In the genomic region with DNA sequence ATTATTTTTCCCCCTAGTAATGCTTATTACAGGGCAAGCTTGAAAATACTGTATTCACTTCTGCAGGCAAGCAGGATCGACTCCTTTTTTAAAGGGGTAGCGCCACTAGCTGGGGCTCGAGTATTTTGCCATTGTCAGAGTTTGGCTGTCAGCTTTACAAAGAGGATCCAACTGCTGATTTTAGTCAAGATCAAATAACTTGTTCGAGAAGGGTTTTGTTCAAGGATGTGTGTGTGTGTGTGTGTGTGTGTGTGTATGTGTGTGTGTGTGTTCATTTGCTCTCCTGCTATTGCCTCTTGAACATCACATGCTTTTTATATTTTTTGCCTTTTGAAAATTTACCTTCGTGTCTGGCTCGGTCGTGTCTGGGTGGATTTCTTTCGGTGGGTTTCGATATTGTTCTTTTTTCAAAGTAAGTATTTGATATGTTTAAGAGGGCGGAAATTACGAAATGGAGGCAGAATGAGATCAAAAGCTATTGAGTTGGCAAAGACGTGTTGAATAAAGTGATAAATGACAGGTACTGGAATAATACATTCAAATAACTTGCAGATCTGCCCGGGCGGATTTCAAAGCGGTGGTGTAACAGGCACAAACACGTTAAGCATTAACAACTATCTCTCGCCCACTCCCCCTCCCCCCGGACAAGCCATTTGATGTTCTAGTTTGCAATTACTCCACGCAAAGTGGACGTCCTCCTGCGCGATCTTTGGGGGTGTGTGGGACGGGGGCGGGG, we compare ENCODE assay signal across 8 cellular contexts. TPM values are rescaled to one million over a fixed set of nuclear protein-coding genes. Genes with fewer than 3 reads are reported as not detected.
DNase-seq lines count a peak whose midpoint lies in the region; ATAC-seq and TF ChIP-seq lines count a peak whose summit lies in the region.

No MANE protein-coding gene starts in this region.

- peak overlapping the region; percentile 84 to 99 (median 95) for H3K27ac Mint-ChIP-seq in CD4-positive, alpha-beta memory T cell
- H3K27ac Mint-ChIP-seq in activated CD4-positive, alpha-beta memory T cell treated with anti-CD3 and anti-CD28 coated beads for 36 hours: peak overlapping the region; percentile 95

- no peaks in the 10 kb centered on the region for H3K27me3 ChIP-seq in CD4-positive, alpha-beta memory T cell (ENCODE audit: insufficient read depth, low read length)
- H3K27me3 ChIP-seq in ectodermal cell (ENCODE audit: control insufficient read depth, insufficient read depth, low read length, poor library complexity, severe bottlenecking) (peaks cover 45% of the 10 kb centered on the region), lower lobe of right lung (ENCODE audit: low read depth) (no peaks in the 10 kb centered on the region)

- no peaks in the 10 kb centered on the region for H3K9me3 ChIP-seq in CD4-positive, alpha-beta memory T cell (ENCODE audit: control insufficient read depth in 1 of 2, low read length in 2 of 2)
- H3K9me3 ChIP-seq in ectodermal cell (ENCODE audit: control insufficient read depth, low read length): no peaks in the 10 kb centered on the region
- H3K9me3 ChIP-seq in lower lobe of right lung: no peaks in the 10 kb centered on the region

- ATAC-seq in GM21786 (IDR thresholded peaks at IDR 0.05; ENCODE audit: unreplicated experiment) (peak; percentile 3), lower lobe of right lung (peak; percentile 29 to 42), GM19452 (IDR thresholded peaks at IDR 0.05; ENCODE audit: unreplicated experiment) (no peak)

- intact Hi-C loops in CD4-positive, alpha-beta memory T cell (cut with micrococcal nuclease): loop anchor here (1.0 to 5.0 kb wide), 9 partner anchors 34 to 1230 kb away; a partner anchor contains a TSS
- intact Hi-C loops in activated CD4-positive, alpha-beta memory T cell treated with anti-CD3 and anti-CD28 coated beads for 36 hours (cut with micrococcal nuclease): loop anchor here (1.0 to 10.0 kb wide), 10 partner anchors 41 to 1998 kb away; a partner anchor contains a TSS
- intact Hi-C loops in lower lobe of right lung (cut with DNase I): loop anchor here (10.0 kb wide), 1 partner anchor 342 kb away; no protein-coding TSS in a partner anchor

- H3K27ac ChIP-seq in CD4-positive, alpha-beta memory T cell (ENCODE audit: low read depth, low read length): peak overlapping the region; percentile 80
- H3K27ac ChIP-seq in ectodermal cell (ENCODE audit: insufficient read depth, low read depth, low read length, poor library complexity, severe bottlenecking) (peak overlapping the region; percentile 31), lower lobe of right lung (peak overlapping the region; percentile 96)

- no peak for TF ChIP-seq CTCF in lower lobe of right lung (IDR thresholded peaks at IDR 0.05)

- WGBS in ectodermal cell, 2 experiments: 1% methylated on average over 23 to 24 of the region's 24 CpGs

- POLR2A ChIA-PET in CD4-positive, alpha-beta memory T cell (lab: Charles Lee; ENCODE audit: partially characterized antibody): interaction anchor here (0.6 to 8.4 kb wide), 50 partner anchors 12 to 1193 kb away, joined by 3 to 251 read pairs (median 5); a partner anchor contains a TSS
- POLR2A ChIA-PET in activated CD4-positive, alpha-beta memory T cell treated with anti-CD3 and anti-CD28 coated beads for 36 hours (lab: Charles Lee): interaction anchor here (0.7 to 6.5 kb wide), 16 partner anchors 20 to 341 kb away, joined by 3 to 268 read pairs (median 8); no protein-coding TSS in a partner anchor

- CTCF ChIA-PET in CD4-positive, alpha-beta memory T cell (lab: Charles Lee; ENCODE audit: partially characterized antibody): interaction anchor here (0.7 to 12.7 kb wide), 25 partner anchors 9 to 346 kb away, joined by 3 to 228 read pairs (median 6); no protein-coding TSS in a partner anchor
- CTCF ChIA-PET in activated CD4-positive, alpha-beta memory T cell treated with anti-CD3 and anti-CD28 coated beads for 36 hours (lab: Charles Lee): interaction anchor here (0.5 to 3.6 kb wide), 23 partner anchors 21 to 513 kb away, joined by 3 to 22 read pairs (median 5); no protein-coding TSS in a partner anchor

- H3K9me3 Mint-ChIP-seq in CD4-positive, alpha-beta memory T cell: peaks cover 0 to 5% (median 0%) of the 10 kb centered on the region in 8 donors
- no peaks in the 10 kb centered on the region for H3K9me3 Mint-ChIP-seq in activated CD4-positive, alpha-beta memory T cell treated with anti-CD3 and anti-CD28 coated beads for 36 hours

- no peaks in the 10 kb centered on the region for H3K27me3 Mint-ChIP-seq in CD4-positive, alpha-beta memory T cell
- no peaks in the 10 kb centered on the region for H3K27me3 Mint-ChIP-seq in activated CD4-positive, alpha-beta memory T cell treated with anti-CD3 and anti-CD28 coated beads for 36 hours

- H3K4me1 Mint-ChIP-seq in CD4-positive, alpha-beta memory T cell: peaks cover 31 to 67% (median 44%) of the 10 kb centered on the region in 4 donors
- H3K4me1 Mint-ChIP-seq in activated CD4-positive, alpha-beta memory T cell treated with anti-CD3 and anti-CD28 coated beads for 36 hours (ENCODE audit: low read depth): peaks cover 47% of the 10 kb centered on the region

- peak; percentile 79 to 89 (median 83) for DNase-seq in CD4-positive, alpha-beta memory T cell
- peak; percentile 22 for DNase-seq in NCI-H2196 (lab: John Stamatoyannopoulos, UW; ENCODE audit: unreplicated experiment)
- peak; percentile 70 for DNase-seq in activated CD4-positive, alpha-beta memory T cell treated with anti-CD3 and anti-CD28 coated beads for 36 hours
- peak; percentile 47 for DNase-seq in lower lobe of right lung
- DNase-seq in stimulated activated CD8-positive, alpha-beta memory T cell treated with anti-CD3 and anti-CD28 coated beads, Interleukin-12 subunit alpha, Interleukin-12 subunit beta, amount 100 ng/mL, for 1 hour (ENCODE audit: low read depth): peak; percentile 51

- H3K36me3 ChIP-seq in CD4-positive, alpha-beta memory T cell (ENCODE audit: insufficient read depth, low read length): no peaks in the 10 kb centered on the region
- H3K36me3 ChIP-seq in ectodermal cell (ENCODE audit: control insufficient read depth, insufficient read depth, low read length): no peaks in the 10 kb centered on the region
- no peaks in the 10 kb centered on the region for H3K36me3 ChIP-seq in lower lobe of right lung

- peaks cover 0 to 32% of the 10 kb centered on the region in 2 donors for H3K36me3 Mint-ChIP-seq in CD4-positive, alpha-beta memory T cell
- peaks cover 28% of the 10 kb centered on the region for H3K36me3 Mint-ChIP-seq in activated CD4-positive, alpha-beta memory T cell treated with anti-CD3 and anti-CD28 coated beads for 36 hours

- H3K4me3 Mint-ChIP-seq in CD4-positive, alpha-beta memory T cell: peak overlapping the region; percentile 86 to 96 (median 93)
- H3K4me3 Mint-ChIP-seq in activated CD4-positive, alpha-beta memory T cell treated with anti-CD3 and anti-CD28 coated beads for 36 hours: peak overlapping the region; percentile 90

- peak overlapping the region; percentile 63 to 88 for H3K4me3 ChIP-seq in CD4-positive, alpha-beta memory T cell (ENCODE audit: low read length in 2 of 2)
- H3K4me3 ChIP-seq in ectodermal cell (ENCODE audit: insufficient read depth, low read depth, low read length): peak overlapping the region; percentile 67
- H3K4me3 ChIP-seq in lower lobe of right lung: peak overlapping the region; percentile 75

- peaks cover 58% of the 10 kb centered on the region for H3K4me1 ChIP-seq in CD4-positive, alpha-beta memory T cell (ENCODE audit: insufficient read depth, low read length)
- H3K4me1 ChIP-seq in ectodermal cell (ENCODE audit: control insufficient read depth, insufficient read depth, low read length) (peaks cover 8% of the 10 kb centered on the region), lower lobe of right lung (peaks cover 45% of the 10 kb centered on the region)

RNA-seq across cellular contexts. Expression of a gene that starts 1.1 kb away (rescaled TPM):
- total RNA-seq in CD4-positive, alpha-beta memory T cell: 10 to 100 TPM; 41.9 TPM
- 10 to 100 TPM; 30.9 to 49.6 TPM for polyA plus RNA-seq in CD4-positive, alpha-beta memory T cell
- total RNA-seq in activated CD4-positive, alpha-beta memory T cell treated with anti-CD3 and anti-CD28 coated beads for 36 hours: 10 to 100 TPM; 79.4 to 79.6 TPM
- polyA plus RNA-seq in ectodermal cell (2013, experiment 1 of 4): 5.1 TPM
- polyA plus RNA-seq in ectodermal cell (2013, experiment 2 of 4): 4.7 TPM
- polyA plus RNA-seq in ectodermal cell (2013, experiment 3 of 4): 4.9 TPM
- polyA plus RNA-seq in ectodermal cell (2013, experiment 4 of 4): 5.2 TPM
- 29.8 TPM for total RNA-seq in lower lobe of right lung

Comparison
In these comparisons a context has a peak if more than half of its experiments do, and no peak if none do; other contexts are left out.
1. DNase-seq: peak in every context shown above with its lines; median percentile 83 in CD4-positive, alpha-beta memory T cell; 70 in activated CD4-positive, alpha-beta memory T cell treated with anti-CD3 and anti-CD28 coated beads for 36 hours; 51 in stimulated activated CD8-positive, alpha-beta memory T cell treated with anti-CD3 and anti-CD28 coated beads, Interleukin-12 subunit alpha, Interleukin-12 subunit beta, amount 100 ng/mL, for 1 hour; 47 in lower lobe of right lung; 22 in NCI-H2196.
2. H3K27ac ChIP-seq: peak in every context shown above with its lines; median percentile 96 in lower lobe of right lung; 80 in CD4-positive, alpha-beta memory T cell; 31 in ectodermal cell.